ENCODE assay signal across 9 cellular contexts in the genomic region with DNA sequence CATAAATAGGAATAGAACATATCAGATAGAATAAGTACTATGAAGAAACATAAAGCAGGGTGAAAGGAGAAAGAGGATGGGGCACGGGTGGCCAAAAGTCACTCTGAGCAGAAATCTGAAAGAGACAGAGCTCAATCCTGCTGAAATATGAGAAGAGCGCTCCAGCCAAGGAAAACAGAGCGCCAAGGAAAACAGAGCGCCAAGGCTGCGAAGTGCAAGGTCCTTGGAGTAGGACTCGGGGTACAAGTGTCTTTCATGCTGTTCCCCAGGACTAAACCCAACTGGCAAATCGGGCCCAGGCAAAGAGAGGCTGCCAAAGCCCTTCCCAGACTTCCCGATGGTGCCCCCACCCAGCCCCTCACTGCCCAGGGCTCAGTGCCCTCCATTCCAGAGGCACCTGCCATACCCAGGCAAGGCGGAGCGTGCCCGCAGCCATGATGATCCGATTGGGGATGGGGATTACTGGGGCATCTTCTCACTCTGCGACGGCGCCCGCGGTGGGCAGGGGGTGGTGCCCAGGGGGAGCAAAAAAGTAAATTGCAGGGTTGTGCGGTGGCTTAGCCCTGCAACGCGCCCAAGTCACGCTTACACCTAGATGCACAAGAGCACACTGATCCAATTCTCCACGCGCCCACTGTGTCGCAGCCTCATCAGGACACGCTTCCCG. TPM values are rescaled to one million over a fixed set of nuclear protein-coding genes. Genes with fewer than 3 reads are reported as not detected.
DNase-seq lines count a peak whose midpoint lies in the region; ATAC-seq and TF ChIP-seq lines count a peak whose summit lies in the region.
"Had no signal": no experiment of that assay in that cellular context is flagged by ENCODE, and none has a peak within 500 bp of the region (broad histone marks: within the 10 kb centered on the region; RNA-seq: fewer than 3 reads in every experiment).

No MANE protein-coding gene starts in this region.

- TF ChIP-seq CTCF in AG09309 (IDR thresholded peaks at IDR 0.05; ENCODE audit: control insufficient read depth, insufficient read depth, low read depth, low read length, missing control alignments), result no peak
- no peak for TF ChIP-seq CTCF in HFF-Myc (IDR thresholded peaks at IDR 0.05; ENCODE audit: low read depth, low read length, missing control alignments)

- no peak for ATAC-seq in effector memory CD8-positive, alpha-beta T cell (replicated peaks)
- ATAC-seq in natural killer cell treated with Interleukin-12 subunit alpha and Interleukin-12 subunit beta and Interleukin-15 and Interleukin-18, amount 100 ng/mL, for 72 hours, result no peak
- ATAC-seq in esophagus mucosa (no peak), HG03045 (IDR thresholded peaks at IDR 0.05; ENCODE audit: unreplicated experiment) (no peak), GM18517 (IDR thresholded peaks at IDR 0.05; ENCODE audit: unreplicated experiment) (no peak)

- H3K4me1 Mint-ChIP-seq in effector memory CD8-positive, alpha-beta T cell (ENCODE audit: low read depth in 2 of 2), result peaks cover 27 to 30% of the 10 kb centered on the region in 2 donors
- H3K4me1 Mint-ChIP-seq in natural killer cell treated with Interleukin-12 subunit alpha and Interleukin-12 subunit beta and Interleukin-15 and Interleukin-18, amount 100 ng/mL, for 72 hours (ENCODE audit: low read depth in 2 of 2), result peaks cover 30% of the 10 kb centered on the region in 2 donors

- no peaks in the 10 kb centered on the region for H3K27me3 Mint-ChIP-seq in effector memory CD8-positive, alpha-beta T cell
- H3K27me3 Mint-ChIP-seq in natural killer cell treated with Interleukin-12 subunit alpha and Interleukin-12 subunit beta and Interleukin-15 and Interleukin-18, amount 100 ng/mL, for 72 hours, result peaks cover 15 to 29% of the 10 kb centered on the region in 2 donors

- H3K4me3 Mint-ChIP-seq in effector memory CD8-positive, alpha-beta T cell, result peak overlapping the region; percentile 42 to 56
- H3K4me3 Mint-ChIP-seq in natural killer cell treated with Interleukin-12 subunit alpha and Interleukin-12 subunit beta and Interleukin-15 and Interleukin-18, amount 100 ng/mL, for 72 hours, result peak overlapping the region; percentile 2

- H3K36me3 Mint-ChIP-seq in effector memory CD8-positive, alpha-beta T cell (ENCODE audit: insufficient read depth), result peaks cover 3% of the 10 kb centered on the region
- no peaks in the 10 kb centered on the region for H3K36me3 Mint-ChIP-seq in natural killer cell treated with Interleukin-12 subunit alpha and Interleukin-12 subunit beta and Interleukin-15 and Interleukin-18, amount 100 ng/mL, for 72 hours

- DNase-seq in AG09309 (ENCODE audit: low read depth) (no peak), HFF-Myc (ENCODE audit: extremely low read depth, low read depth) (no peak), NCI-H2029 (lab: John Stamatoyannopoulos, UW) (no peak)
- no peak for DNase-seq in effector memory CD8-positive, alpha-beta T cell
- DNase-seq in natural killer cell treated with Interleukin-12 subunit alpha and Interleukin-12 subunit beta and Interleukin-15 and Interleukin-18, amount 100 ng/mL, for 72 hours (ENCODE audit: low spot score), result no peak
- DNase-seq: stimulated activated CD4-positive, alpha-beta T cell treated with anti-CD3 and anti-CD28 coated beads, Interleukin-4, amount 100 ng/mL, for 4 hours had no signal

- peak overlapping the region; percentile 76 for H3K4me3 ChIP-seq in AG09309 (ENCODE audit: control insufficient read depth, low read depth, low read length)
- peak overlapping the region; percentile 45 for H3K4me3 ChIP-seq in HFF-Myc (replicated peaks; ENCODE audit: low read depth, low read length)

- no peaks in the 10 kb centered on the region for H3K9me3 Mint-ChIP-seq in effector memory CD8-positive, alpha-beta T cell
- H3K9me3 Mint-ChIP-seq in natural killer cell treated with Interleukin-12 subunit alpha and Interleukin-12 subunit beta and Interleukin-15 and Interleukin-18, amount 100 ng/mL, for 72 hours, result no peaks in the 10 kb centered on the region

- no peak overlapping the region for H3K27ac Mint-ChIP-seq in effector memory CD8-positive, alpha-beta T cell
- no peak overlapping the region for H3K27ac Mint-ChIP-seq in natural killer cell treated with Interleukin-12 subunit alpha and Interleukin-12 subunit beta and Interleukin-15 and Interleukin-18, amount 100 ng/mL, for 72 hours

RNA-seq across cellular contexts. Expression of a gene that starts 1.7 kb away (rescaled TPM):
- under 1 TPM; 0.55 to 0.73 TPM for total RNA-seq in natural killer cell treated with Interleukin-12 subunit alpha and Interleukin-12 subunit beta and Interleukin-15 and Interleukin-18, amount 100 ng/mL, for 72 hours
- 14.4 TPM for total RNA-seq in esophagus mucosa
